26 cellular contexts compared by ENCODE assay signal in genomic region chr5:3382782-3383181, GRCh38.
"Had no signal": no experiment of that assay in that cellular context is flagged by ENCODE, and none has a peak within 500 bp of the region (broad histone marks: within the 10 kb centered on the region; RNA-seq: fewer than 3 reads in every experiment).

No MANE protein-coding gene starts in this region.

- H3K27ac ChIP-seq: left lung, lower lobe of right lung, pancreas, prostate gland, skin epidermis, stomach, testis, thyroid gland, transverse colon, upper lobe of left lung had no signal

- H3K36me3 ChIP-seq: left lung, lower lobe of right lung, pancreas, prostate gland, stomach, thyroid gland, transverse colon, upper lobe of left lung had no signal

- H3K27ac Mint-ChIP-seq: naive B cell; natural killer cell; stimulated activated naive B cell treated with anti-CD40 and anti-IgM and Interleukin-4, amounts not matched to agents 10 μg/mL and 1 μg/mL and 100 μg/mL, for 72 hours had no signal

- H3K4me3 ChIP-seq: left lung, lower lobe of right lung, pancreas, prostate gland, skin epidermis, stomach, testis, thyroid gland, transverse colon, upper lobe of left lung had no signal

- H3K36me3 Mint-ChIP-seq: naive B cell; natural killer cell; stimulated activated naive B cell treated with anti-CD40 and anti-IgM and Interleukin-4, amounts not matched to agents 10 μg/mL and 1 μg/mL and 100 μg/mL, for 72 hours had no signal

- H3K27me3 ChIP-seq: left lung, pancreas, testis, thyroid gland, transverse colon, upper lobe of left lung had no signal

- H3K4me1 Mint-ChIP-seq: naive B cell; natural killer cell; stimulated activated naive B cell treated with anti-CD40 and anti-IgM and Interleukin-4, amounts not matched to agents 10 μg/mL and 1 μg/mL and 100 μg/mL, for 72 hours had no signal

- H3K4me1 ChIP-seq: left lung, lower lobe of right lung, pancreas, prostate gland, stomach, testis, thyroid gland, transverse colon, upper lobe of left lung had no signal

- H3K27me3 Mint-ChIP-seq: naive B cell; stimulated activated naive B cell treated with anti-CD40 and anti-IgM and Interleukin-4, amounts not matched to agents 10 μg/mL and 1 μg/mL and 100 μg/mL, for 72 hours had no signal

- ATAC-seq: left colon; left lung; lower lobe of right lung; natural killer cell; pancreas; right cardiac atrium; sciatic nerve; stimulated activated naive B cell treated with anti-CD40 and anti-IgM and Interleukin-4, amounts not matched to agents 10 μg/mL and 1 μg/mL and 100 μg/mL, for 72 hours; stimulated activated naive CD8-positive, alpha-beta T cell treated with anti-CD3 and anti-CD28 coated beads, Interleukin-15, Interleukin-2, amounts not matched to agents 100 U/mL and 50 U/mL, for 24 hours had no signal

- H3K4me3 Mint-ChIP-seq: naive B cell; natural killer cell; stimulated activated naive B cell treated with anti-CD40 and anti-IgM and Interleukin-4, amounts not matched to agents 10 μg/mL and 1 μg/mL and 100 μg/mL, for 72 hours had no signal

- H3K9me3 ChIP-seq: lower lobe of right lung, pancreas, prostate gland, testis, thyroid gland, transverse colon, upper lobe of left lung had no signal

- DNase-seq: hippocampal formation; kidney; left colon; left lung; lower lobe of right lung; mammary epithelial cell; mesenchymal stem cell; naive B cell; natural killer cell; posterior cingulate gyrus; right cardiac atrium; stimulated activated CD4-positive, alpha-beta T cell treated with anti-CD3 and anti-CD28 coated beads, Interleukin-12 subunit alpha, Interleukin-12 subunit beta, amount 100 ng/mL, for 4 hours; stimulated activated CD4-positive, alpha-beta T cell treated with anti-CD3 and anti-CD28 coated beads, Interleukin-15, amount 100 ng/mL, for 24 hours; stimulated activated CD4-positive, alpha-beta T cell treated with anti-CD3 and anti-CD28 coated beads, Interleukin-2, amount 100 ng/mL, for 24 hours; stimulated activated CD4-positive, alpha-beta T cell treated with anti-CD3 and anti-CD28 coated beads, Interleukin-4, amount 100 ng/mL, for 1 hour; stimulated activated naive B cell treated with anti-CD40 and anti-IgM and Interleukin-4, amounts not matched to agents 10 μg/mL and 1 μg/mL and 100 μg/mL, for 72 hours; stimulated activated naive CD8-positive, alpha-beta T cell treated with anti-CD3 and anti-CD28 coated beads, Interleukin-15, Interleukin-2, amounts not matched to agents 100 U/mL and 50 U/mL, for 24 hours; stomach; testis; thyroid gland; transverse colon; upper lobe of left lung had no signal
